23 cellular contexts compared by ENCODE assay signal in the genomic region with DNA sequence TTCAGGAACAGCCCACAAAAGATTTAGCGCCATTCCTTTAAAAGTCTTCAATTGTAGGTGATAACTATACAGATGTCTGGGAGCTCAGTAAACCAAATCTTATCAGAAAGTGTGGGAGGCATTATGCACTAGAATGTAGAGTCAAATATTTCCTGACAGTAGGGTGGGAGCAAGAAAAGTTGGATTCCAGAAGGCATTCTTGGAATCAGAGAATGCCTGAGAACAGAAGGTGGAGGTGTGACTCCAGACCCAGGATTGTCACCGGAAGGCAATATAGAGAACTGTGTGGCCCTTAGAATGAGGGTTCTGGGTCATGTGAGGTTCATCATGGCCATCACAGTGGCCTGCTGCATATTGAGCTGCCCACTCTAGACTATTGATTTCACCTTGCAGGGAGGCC.
"Had no signal": no experiment of that assay in that cellular context is flagged by ENCODE, and none has a peak within 500 bp of the region (broad histone marks: within the 10 kb centered on the region; RNA-seq: fewer than 3 reads in every experiment).

No MANE protein-coding gene starts in this region.

- H3K27ac ChIP-seq: foreskin keratinocyte, left lung, parathyroid adenoma, testis, upper lobe of left lung had no signal

- H3K9me3 Mint-ChIP-seq: endodermal cell; naive thymus-derived CD8-positive, alpha-beta T cell had no signal

- H3K27me3 Mint-ChIP-seq: naive thymus-derived CD8-positive, alpha-beta T cell; progenitor cell of endocrine pancreas had no signal

- DNase-seq: effector CD8-positive, alpha-beta T cell; endodermal cell; foreskin keratinocyte; heart left ventricle; kidney; left lung; mesendoderm; midbrain; naive thymus-derived CD8-positive, alpha-beta T cell; right lobe of liver; small intestine; stimulated activated CD4-positive, alpha-beta T cell treated with anti-CD3 and anti-CD28 coated beads, Interleukin-15, amount 100 ng/mL, for 24 hours; stimulated activated CD4-positive, alpha-beta T cell treated with anti-CD3 and anti-CD28 coated beads, Interleukin-4, amount 100 ng/mL, for 1 hour; stimulated activated CD8-positive, alpha-beta memory T cell treated with anti-CD3 and anti-CD28 coated beads, Interleukin-4, amount 100 ng/mL, for 48 hours; stimulated activated naive CD8-positive, alpha-beta T cell treated with anti-CD3 and anti-CD28 coated beads, Interleukin-15, Interleukin-2, amounts not matched to agents 100 U/mL and 50 U/mL, for 24 hours; substantia nigra; testis; tibial artery; upper lobe of left lung had no signal

- ATAC-seq: foreskin keratinocyte; gastroesophageal sphincter; left lung; naive thymus-derived CD8-positive, alpha-beta T cell had no signal

- H3K4me3 Mint-ChIP-seq: endodermal cell; naive thymus-derived CD8-positive, alpha-beta T cell; neural crest cell had no signal

- H3K27ac Mint-ChIP-seq: endodermal cell; naive thymus-derived CD8-positive, alpha-beta T cell; progenitor cell of endocrine pancreas had no signal

- H3K36me3 Mint-ChIP-seq: naive thymus-derived CD8-positive, alpha-beta T cell had no signal
